In the genomic region with DNA sequence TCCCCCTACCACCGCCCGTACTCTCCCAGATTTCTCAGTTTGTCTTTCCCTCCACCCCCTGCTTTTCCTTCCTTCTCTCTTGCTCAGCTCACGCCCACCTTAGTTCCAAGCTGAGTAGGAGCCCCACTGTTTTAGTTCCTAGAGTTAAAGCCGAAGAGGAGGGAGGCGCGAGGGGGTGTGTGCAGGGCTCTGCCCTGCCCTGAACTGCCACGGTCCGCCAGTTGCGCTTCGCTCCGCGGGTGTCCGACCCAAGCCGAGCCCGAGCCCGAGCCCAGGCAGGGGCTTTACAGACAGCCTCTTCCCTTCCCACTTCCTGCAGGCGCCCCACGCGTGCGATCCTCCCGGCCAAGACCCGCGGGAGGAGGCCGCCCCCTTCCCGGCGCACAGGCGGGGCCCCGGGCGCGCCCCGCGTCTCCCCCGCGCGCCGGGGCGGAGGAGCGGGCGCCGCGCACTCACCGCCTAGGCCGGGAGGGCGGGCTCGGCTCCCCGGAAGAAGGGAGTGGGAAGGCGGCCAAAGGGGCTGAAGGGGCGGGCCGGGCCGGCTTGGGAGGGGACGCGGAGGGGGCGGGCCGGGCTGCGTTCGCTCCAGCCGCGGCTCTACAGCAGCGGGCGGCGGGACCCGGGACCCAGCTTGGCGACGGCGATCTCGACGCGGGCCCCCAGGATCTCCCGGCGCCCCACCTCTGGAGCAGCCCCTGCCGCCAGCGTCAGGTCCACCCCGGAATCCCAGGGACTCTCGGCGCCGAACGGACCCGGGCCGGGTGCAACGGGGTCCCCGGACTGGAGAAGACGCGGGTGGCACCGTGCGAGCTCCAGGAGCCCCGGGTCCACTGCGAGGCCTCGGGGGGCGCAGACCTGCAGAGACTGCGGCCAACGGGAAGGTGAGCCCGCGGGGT, we compare ENCODE assay signal across 1 cellular context.
TF ChIP-seq lines count a peak whose summit lies in the region.

A gene with protein sequence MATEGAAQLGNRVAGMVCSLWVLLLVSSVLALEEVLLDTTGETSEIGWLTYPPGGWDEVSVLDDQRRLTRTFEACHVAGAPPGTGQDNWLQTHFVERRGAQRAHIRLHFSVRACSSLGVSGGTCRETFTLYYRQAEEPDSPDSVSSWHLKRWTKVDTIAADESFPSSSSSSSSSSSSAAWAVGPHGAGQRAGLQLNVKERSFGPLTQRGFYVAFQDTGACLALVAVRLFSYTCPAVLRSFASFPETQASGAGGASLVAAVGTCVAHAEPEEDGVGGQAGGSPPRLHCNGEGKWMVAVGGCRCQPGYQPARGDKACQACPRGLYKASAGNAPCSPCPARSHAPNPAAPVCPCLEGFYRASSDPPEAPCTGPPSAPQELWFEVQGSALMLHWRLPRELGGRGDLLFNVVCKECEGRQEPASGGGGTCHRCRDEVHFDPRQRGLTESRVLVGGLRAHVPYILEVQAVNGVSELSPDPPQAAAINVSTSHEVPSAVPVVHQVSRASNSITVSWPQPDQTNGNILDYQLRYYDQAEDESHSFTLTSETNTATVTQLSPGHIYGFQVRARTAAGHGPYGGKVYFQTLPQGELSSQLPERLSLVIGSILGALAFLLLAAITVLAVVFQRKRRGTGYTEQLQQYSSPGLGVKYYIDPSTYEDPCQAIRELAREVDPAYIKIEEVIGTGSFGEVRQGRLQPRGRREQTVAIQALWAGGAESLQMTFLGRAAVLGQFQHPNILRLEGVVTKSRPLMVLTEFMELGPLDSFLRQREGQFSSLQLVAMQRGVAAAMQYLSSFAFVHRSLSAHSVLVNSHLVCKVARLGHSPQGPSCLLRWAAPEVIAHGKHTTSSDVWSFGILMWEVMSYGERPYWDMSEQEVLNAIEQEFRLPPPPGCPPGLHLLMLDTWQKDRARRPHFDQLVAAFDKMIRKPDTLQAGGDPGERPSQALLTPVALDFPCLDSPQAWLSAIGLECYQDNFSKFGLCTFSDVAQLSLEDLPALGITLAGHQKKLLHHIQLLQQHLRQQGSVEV (plus strand): TSS at position 572 of the 896 bp plus-strand sequence. CDS start 8,152 bp downstream, outside the sequence.

TF ChIP-seq in HEK293, 187 proteins besides CTCF, POLR2A, EP300 and RAD21 (continued from another document):
- peak; percentile 66 for TF ChIP-seq ZNF335 (tag by site-specific recombination; conservative IDR thresholded peaks at IDR 0.05)
- TF ChIP-seq ZNF654 (tag by site-specific recombination; IDR thresholded peaks at IDR 0.05; ENCODE audit: low read depth) = no peak
- TF ChIP-seq ZNF37A (tag by site-specific recombination; IDR thresholded peaks at IDR 0.05) = no peak
- no peak for TF ChIP-seq ZNF747 (tag by site-specific recombination; IDR thresholded peaks at IDR 0.05)
- TF ChIP-seq ZNF626 (tag by site-specific recombination; IDR thresholded peaks at IDR 0.05) = no peak
- no peak for TF ChIP-seq ZBTB7A (tag by site-specific recombination; IDR thresholded peaks at IDR 0.05; ENCODE audit: low read depth)
- no peak for TF ChIP-seq ZNF664 (tag by site-specific recombination; IDR thresholded peaks at IDR 0.05)
- peak; percentile 53; the same call in 1 of the 2 replicates for TF ChIP-seq SP2 (tag by site-specific recombination; IDR thresholded peaks at IDR 0.05)
- TF ChIP-seq, protein P1, sequence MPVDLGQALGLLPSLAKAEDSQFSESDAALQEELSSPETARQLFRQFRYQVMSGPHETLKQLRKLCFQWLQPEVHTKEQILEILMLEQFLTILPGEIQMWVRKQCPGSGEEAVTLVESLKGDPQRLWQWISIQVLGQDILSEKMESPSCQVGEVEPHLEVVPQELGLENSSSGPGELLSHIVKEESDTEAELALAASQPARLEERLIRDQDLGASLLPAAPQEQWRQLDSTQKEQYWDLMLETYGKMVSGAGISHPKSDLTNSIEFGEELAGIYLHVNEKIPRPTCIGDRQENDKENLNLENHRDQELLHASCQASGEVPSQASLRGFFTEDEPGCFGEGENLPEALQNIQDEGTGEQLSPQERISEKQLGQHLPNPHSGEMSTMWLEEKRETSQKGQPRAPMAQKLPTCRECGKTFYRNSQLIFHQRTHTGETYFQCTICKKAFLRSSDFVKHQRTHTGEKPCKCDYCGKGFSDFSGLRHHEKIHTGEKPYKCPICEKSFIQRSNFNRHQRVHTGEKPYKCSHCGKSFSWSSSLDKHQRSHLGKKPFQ (tag by site-specific recombination; IDR thresholded peaks at IDR 0.05) = no peak
- peak; percentile 85 for TF ChIP-seq ZNF341 (tag by site-specific recombination; IDR thresholded peaks at IDR 0.05; ENCODE audit: low read depth)
- TF ChIP-seq ZSCAN16 (tag by site-specific recombination; IDR thresholded peaks at IDR 0.05) = no peak
- no peak for TF ChIP-seq ZNF473 (tag by site-specific recombination; IDR thresholded peaks at IDR 0.05)
- TF ChIP-seq ZNF169 (tag by site-specific recombination; IDR thresholded peaks at IDR 0.05) = no peak
- no peak for TF ChIP-seq HOXD13 (CRISPR knock-in tag; IDR thresholded peaks at IDR 0.05; ENCODE audit: borderline replicate concordance)
- no peak for TF ChIP-seq ZNF132 (tag by site-specific recombination; IDR thresholded peaks at IDR 0.05; ENCODE audit: borderline replicate concordance)
- peak; percentile 36; the same call in 1 of the 2 replicates for TF ChIP-seq KLF9 (tag by site-specific recombination; IDR thresholded peaks at IDR 0.05; ENCODE audit: low read depth)
- TF ChIP-seq ZSCAN4 (tag by site-specific recombination; IDR thresholded peaks at IDR 0.05) = no peak
- TF ChIP-seq, protein P2, sequence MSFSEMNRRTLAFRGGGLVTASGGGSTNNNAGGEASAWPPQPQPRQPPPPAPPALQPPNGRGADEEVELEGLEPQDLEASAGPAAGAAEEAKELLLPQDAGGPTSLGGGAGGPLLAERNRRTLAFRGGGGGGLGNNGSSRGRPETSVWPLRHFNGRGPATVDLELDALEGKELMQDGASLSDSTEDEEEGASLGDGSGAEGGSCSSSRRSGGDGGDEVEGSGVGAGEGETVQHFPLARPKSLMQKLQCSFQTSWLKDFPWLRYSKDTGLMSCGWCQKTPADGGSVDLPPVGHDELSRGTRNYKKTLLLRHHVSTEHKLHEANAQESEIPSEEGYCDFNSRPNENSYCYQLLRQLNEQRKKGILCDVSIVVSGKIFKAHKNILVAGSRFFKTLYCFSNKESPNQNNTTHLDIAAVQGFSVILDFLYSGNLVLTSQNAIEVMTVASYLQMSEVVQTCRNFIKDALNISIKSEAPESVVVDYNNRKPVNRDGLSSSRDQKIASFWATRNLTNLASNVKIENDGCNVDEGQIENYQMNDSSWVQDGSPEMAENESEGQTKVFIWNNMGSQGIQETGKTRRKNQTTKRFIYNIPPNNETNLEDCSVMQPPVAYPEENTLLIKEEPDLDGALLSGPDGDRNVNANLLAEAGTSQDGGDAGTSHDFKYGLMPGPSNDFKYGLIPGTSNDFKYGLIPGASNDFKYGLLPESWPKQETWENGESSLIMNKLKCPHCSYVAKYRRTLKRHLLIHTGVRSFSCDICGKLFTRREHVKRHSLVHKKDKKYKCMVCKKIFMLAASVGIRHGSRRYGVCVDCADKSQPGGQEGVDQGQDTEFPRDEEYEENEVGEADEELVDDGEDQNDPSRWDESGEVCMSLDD (tag by site-specific recombination; IDR thresholded peaks at IDR 0.05) = peak; percentile 43; the same call in 1 of the 2 replicates
- no peak for TF ChIP-seq BCL6B (tag by site-specific recombination; IDR thresholded peaks at IDR 0.05)
- TF ChIP-seq REST (tag by site-specific recombination; IDR thresholded peaks at IDR 0.05) = no peak
- no peak for TF ChIP-seq ZBTB17 (tag by site-specific recombination; IDR thresholded peaks at IDR 0.05)
- no peak for TF ChIP-seq ZNF155 (tag by site-specific recombination; IDR thresholded peaks at IDR 0.05)
- TF ChIP-seq ZNF837 (tag by site-specific recombination; IDR thresholded peaks at IDR 0.05) = no peak
- no peak for TF ChIP-seq ZNF518A (tag by site-specific recombination; conservative IDR thresholded peaks at IDR 0.05; ENCODE audit: low read depth)
- peak; percentile 48; the same call in 1 of the 2 replicates for TF ChIP-seq ZBTB48 (tag by site-specific recombination; IDR thresholded peaks at IDR 0.05)
- no peak for TF ChIP-seq ZNF394 (tag by site-specific recombination; IDR thresholded peaks at IDR 0.05; ENCODE audit: borderline replicate concordance)
- 0 out of 2 replicates have a peak, but pooled peaks have one; percentile 17 for TF ChIP-seq SCRT2 (tag by site-specific recombination; IDR thresholded peaks at IDR 0.05)
- no peak for TF ChIP-seq ZNF302 (tag by site-specific recombination; IDR thresholded peaks at IDR 0.05; ENCODE audit: low read depth)
- TF ChIP-seq ZNF585B (tag by site-specific recombination; IDR thresholded peaks at IDR 0.05) = no peak
- TF ChIP-seq YY1 (tag by site-specific recombination; IDR thresholded peaks at IDR 0.05) = no peak
- TF ChIP-seq ZNF707 (tag by site-specific recombination; IDR thresholded peaks at IDR 0.05) = no peak
- TF ChIP-seq GLIS1 (tag by site-specific recombination; IDR thresholded peaks at IDR 0.05) = peak; percentile 34
- TF ChIP-seq ZNF214 (tag by site-specific recombination; IDR thresholded peaks at IDR 0.05; ENCODE audit: borderline replicate concordance) = no peak
